In the genomic region with DNA sequence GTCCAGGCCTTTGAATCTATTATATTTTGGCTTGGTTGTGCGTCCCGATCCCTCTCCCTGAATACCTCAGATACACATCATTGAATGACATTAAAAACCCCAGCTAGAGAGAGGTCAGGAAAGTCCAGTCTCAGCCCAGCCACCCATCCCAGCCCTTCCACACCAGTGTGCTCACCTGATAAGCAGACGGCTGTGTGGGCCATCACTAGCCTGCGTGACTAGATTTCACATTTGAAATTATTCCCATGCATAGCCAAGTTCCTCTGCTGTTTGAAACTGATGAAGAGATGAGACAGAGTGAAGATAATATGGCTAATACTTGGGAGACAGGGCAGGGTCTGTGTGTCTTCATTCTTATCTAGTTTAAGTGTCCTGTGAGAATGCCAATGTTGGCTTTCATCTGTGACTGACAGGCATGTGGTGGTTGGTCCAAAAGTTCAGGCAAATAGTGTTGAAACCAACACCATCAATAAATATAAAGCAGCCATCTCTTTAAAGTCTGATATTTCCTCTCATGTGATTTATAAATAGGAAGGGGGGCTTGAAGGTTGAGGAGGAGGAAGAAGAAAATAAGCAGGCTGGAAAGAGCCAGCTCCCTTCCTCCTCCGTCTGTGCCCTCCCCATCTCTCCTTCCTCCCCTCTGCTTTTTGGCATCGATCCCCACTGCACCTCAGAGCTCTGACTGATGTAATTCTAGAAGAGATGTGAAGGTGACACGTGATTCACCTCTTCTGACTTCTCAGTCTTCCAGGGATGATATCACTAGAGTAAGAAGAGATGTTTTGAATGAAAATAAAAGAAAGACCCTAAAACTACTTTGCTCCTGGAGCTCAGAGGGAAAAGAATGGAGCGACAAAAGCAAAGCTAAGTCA, we compare ENCODE assay signal across 1 cellular context.
TF ChIP-seq lines count a peak whose summit lies in the region.

No MANE protein-coding gene starts in this region.

TF ChIP-seq in GM12878, 131 proteins besides CTCF, POLR2A, EP300 and RAD21:
- TF ChIP-seq, protein P1, sequence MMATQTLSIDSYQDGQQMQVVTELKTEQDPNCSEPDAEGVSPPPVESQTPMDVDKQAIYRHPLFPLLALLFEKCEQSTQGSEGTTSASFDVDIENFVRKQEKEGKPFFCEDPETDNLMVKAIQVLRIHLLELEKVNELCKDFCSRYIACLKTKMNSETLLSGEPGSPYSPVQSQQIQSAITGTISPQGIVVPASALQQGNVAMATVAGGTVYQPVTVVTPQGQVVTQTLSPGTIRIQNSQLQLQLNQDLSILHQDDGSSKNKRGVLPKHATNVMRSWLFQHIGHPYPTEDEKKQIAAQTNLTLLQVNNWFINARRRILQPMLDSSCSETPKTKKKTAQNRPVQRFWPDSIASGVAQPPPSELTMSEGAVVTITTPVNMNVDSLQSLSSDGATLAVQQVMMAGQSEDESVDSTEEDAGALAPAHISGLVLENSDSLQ (IDR thresholded peaks at IDR 0.05) = peak; percentile 49; the same call in 1 of the 2 replicates
- TF ChIP-seq, protein P2, sequence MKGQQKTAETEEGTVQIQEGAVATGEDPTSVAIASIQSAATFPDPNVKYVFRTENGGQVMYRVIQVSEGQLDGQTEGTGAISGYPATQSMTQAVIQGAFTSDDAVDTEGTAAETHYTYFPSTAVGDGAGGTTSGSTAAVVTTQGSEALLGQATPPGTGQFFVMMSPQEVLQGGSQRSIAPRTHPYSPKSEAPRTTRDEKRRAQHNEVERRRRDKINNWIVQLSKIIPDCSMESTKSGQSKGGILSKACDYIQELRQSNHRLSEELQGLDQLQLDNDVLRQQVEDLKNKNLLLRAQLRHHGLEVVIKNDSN (IDR thresholded peaks at IDR 0.05; ENCODE audit: borderline replicate concordance, extremely low read length, insufficient read depth, low read depth, low read length) = peak; percentile 21
- TF ChIP-seq NFIC (IDR thresholded peaks at IDR 0.05; ENCODE audit: low read depth, low read length) = no peak
